21 cellular contexts compared by ENCODE assay signal in genomic region chr1:96707023-96707422, GRCh38. TPM values are rescaled to one million over a fixed set of nuclear protein-coding genes. Genes with fewer than 3 reads are reported as not detected.
DNase-seq lines count a peak whose midpoint lies in the region; ATAC-seq, FAIRE-seq and TF ChIP-seq lines count a peak whose summit lies in the region.
"Had no signal": no experiment of that assay in that cellular context is flagged by ENCODE, and none has a peak within 500 bp of the region (broad histone marks: within the 10 kb centered on the region; RNA-seq: fewer than 3 reads in every experiment).

No MANE protein-coding gene starts in this region.

- H3K27me3 ChIP-seq in IMR-90 (ENCODE audit: control insufficient read depth, insufficient read depth, low read length), result no peaks in the 10 kb centered on the region
- H3K27me3 ChIP-seq: BLaER1 had no signal

- ATAC-seq in A549 (no peak), IMR-90 (ENCODE audit: low read depth) (no peak)
- ATAC-seq: CD8-positive, alpha-beta T cell; GM12878 had no signal

- H2BK5ac ChIP-seq in IMR-90 (ENCODE audit: low read depth, low read length, poor library complexity, severe bottlenecking), result no peak overlapping the region

- intact Hi-C loops in IMR-90 (cut with micrococcal nuclease), result no loop called here

- no peak overlapping the region for H2BK20ac ChIP-seq in IMR-90 (ENCODE audit: low read depth, low read length)

- no peak overlapping the region for H4K91ac ChIP-seq in IMR-90 (ENCODE audit: insufficient read depth, low read depth, low read length)

- no TSS peak for BruUV-seq in IMR-90 (replicated peaks; lab: Mats Ljungman, UMichigan)

- TF ChIP-seq POLR2A in A549 (IDR thresholded peaks at IDR 0.05; ENCODE audit: low read length) (no peak), IMR-90 (IDR thresholded peaks at IDR 0.05; ENCODE audit: low read depth, low read length) (no peak)

- no peak overlapping the region for H2AFZ ChIP-seq in IMR-90 (replicated peaks; ENCODE audit: low read length, poor library complexity)
- H2AFZ ChIP-seq: GM23248 had no signal

- no peak overlapping the region for H2AK9ac ChIP-seq in IMR-90 (replicated peaks; ENCODE audit: low read depth, low read length, poor library complexity)

- no peak overlapping the region for H3K56ac ChIP-seq in IMR-90 (ENCODE audit: extremely low read depth, insufficient read depth, low read length)

- no peak overlapping the region for H2AK5ac ChIP-seq in IMR-90 (ENCODE audit: low read depth, low read length)

- TF ChIP-seq CTCF in A549 (IDR thresholded peaks at IDR 0.05), result no peak
- no peak for TF ChIP-seq CTCF in IMR-90 (conservative IDR thresholded peaks at IDR 0.05; ENCODE audit: low read depth, low read length)

- H3K79me1 ChIP-seq in IMR-90 (ENCODE audit: low read depth in 1 of 2, low read length in 2 of 2), result no peaks in the 10 kb centered on the region

- no peak overlapping the region for H4K8ac ChIP-seq in IMR-90 (ENCODE audit: low read depth in 2 of 2, low read length in 2 of 2)

- H3K18ac ChIP-seq in IMR-90 (ENCODE audit: low read depth, low read length), result no peak overlapping the region

- H3K14ac ChIP-seq in IMR-90 (replicated peaks; ENCODE audit: low read depth, low read length), result no peak overlapping the region

- dilution Hi-C loops in IMR-90 (cut with HindIII; ENCODE audit: low sequenced_read_pairs, unreplicated experiment), result no loop called here

- DNase-seq in A549 (ENCODE audit: low read depth in 1 of 2, low spot score in 1 of 2), result no peak
- DNase-seq in IMR-90, result no peak
- DNase-seq in frontal cortex (ENCODE audit: low spot score in 2 of 2), result no peak
- DNase-seq in NCI-H526 (lab: John Stamatoyannopoulos, UW), result no peak
- no peak for DNase-seq in NCI-H2171 treated with DMSO at 0.1 percent for 48 hours (lab: John Stamatoyannopoulos, UW)
- no peak for DNase-seq in A172 (ENCODE audit: low spot score)
- DNase-seq: 8988T; Caco-2; CD4-positive, CD25-positive, alpha-beta regulatory T cell; CD8-positive, alpha-beta T cell; DMS153; DND-41; GDM1; GM23248; H7; HCEC 1CT had no signal

- FAIRE-seq in A549 (lab: Jason Lieb, UNC), result no peak
- peak; percentile 75 for FAIRE-seq in frontal cortex (lab: Jason Lieb, UNC)
- FAIRE-seq: GM12878, GM19239, H1 had no signal

- H3K9me1 ChIP-seq in IMR-90 (ENCODE audit: insufficient read depth, low read length), result no peaks in the 10 kb centered on the region

- H3K4ac ChIP-seq in IMR-90 (ENCODE audit: low read depth, low read length), result no peak overlapping the region

- WGBS in A549 (ENCODE audit: missing lambda C conversion rate), result 15% methylated on average over 3 of the region's 3 CpGs
- WGBS in IMR-90 (ENCODE audit: extremely low coverage in 2 of 2, insufficient read length in 1 of 2), 2 experiments, result no CpG with 5 or more reads among the region's 3 CpGs

- H2BK120ac ChIP-seq in IMR-90 (ENCODE audit: low read depth, low read length), result no peak overlapping the region

- H3K36me3 ChIP-seq in IMR-90 (ENCODE audit: control insufficient read depth, insufficient read depth, low read length), result no peaks in the 10 kb centered on the region
- H3K36me3 ChIP-seq: BLaER1 had no signal

- CTCF ChIA-PET in A549 (lab: Yijun Ruan, JAX), result no interaction called here
- CTCF ChIA-PET in IMR-90 (lab: Yijun Ruan, JAX), result interaction anchor here (0.6 kb wide), 1 partner anchor 663 kb away, joined by 3 read pairs; no protein-coding TSS in a partner anchor

- no peak overlapping the region for H3K4me2 ChIP-seq in A549
- no peak overlapping the region for H3K4me2 ChIP-seq in IMR-90 (ENCODE audit: low read depth, low read length)
- H3K4me2 ChIP-seq: BLaER1 had no signal

- H3K4me3 ChIP-seq in A549 (no peak overlapping the region), IMR-90 (ENCODE audit: insufficient read depth, low read depth, low read length) (no peak overlapping the region)
- H3K4me3 ChIP-seq: BLaER1, GM12878, GM23248 had no signal

- H3K9ac ChIP-seq in IMR-90 (ENCODE audit: low read depth, low read length), result no peak overlapping the region
- H3K9ac ChIP-seq: BLaER1, GM23248 had no signal

- no peak for TF ChIP-seq EP300 in A549 (IDR thresholded peaks at IDR 0.05)

- POLR2A ChIA-PET in A549 (lab: Yijun Ruan, JAX), result no interaction called here
- POLR2A ChIA-PET in IMR-90 (lab: Charles Lee; ENCODE audit: unreplicated experiment), result no interaction called here

- no peak for TF ChIP-seq RAD21 in A549 (conservative IDR thresholded peaks at IDR 0.05 in 1 of 2, IDR thresholded peaks at IDR 0.05 in 1 of 2)
- no peak for TF ChIP-seq RAD21 in IMR-90 (IDR thresholded peaks at IDR 0.05; ENCODE audit: low read length)

- H4K5ac ChIP-seq in IMR-90 (ENCODE audit: low read depth, low read length), result no peak overlapping the region

- no peaks in the 10 kb centered on the region for H3K4me1 ChIP-seq in A549
- H3K4me1 ChIP-seq in IMR-90 (ENCODE audit: control insufficient read depth, insufficient read depth, low read length), result no peaks in the 10 kb centered on the region
- H3K4me1 ChIP-seq: BLaER1, Caco-2 had no signal

- H2BK15ac ChIP-seq in IMR-90 (ENCODE audit: low read depth, low read length), result no peak overlapping the region

- no peaks in the 10 kb centered on the region for H3K9me3 ChIP-seq in A549
- H3K9me3 ChIP-seq in IMR-90 (ENCODE audit: control insufficient read depth, insufficient read depth, low read length), result no peaks in the 10 kb centered on the region
- H3K9me3 ChIP-seq: BLaER1, Caco-2 had no signal

- in situ Hi-C loops in IMR-90 (cut with MboI; ENCODE audit: low sequenced_read_pairs), result no loop called here

- H3K27ac ChIP-seq in A549, result no peak overlapping the region
- H3K27ac ChIP-seq in IMR-90 (ENCODE audit: insufficient read depth, low read length), result no peak overlapping the region
- H3K27ac ChIP-seq: BLaER1, C4-2B, GM23248 had no signal

- H3K23ac ChIP-seq in IMR-90 (ENCODE audit: low read depth, low read length), result no peak overlapping the region

- H4K20me1 ChIP-seq in IMR-90 (ENCODE audit: insufficient read depth, low read length), result no peaks in the 10 kb centered on the region
- H4K20me1 ChIP-seq: BLaER1 had no signal

TF ChIP-seq in A549, 52 proteins besides CTCF, POLR2A, EP300 and RAD21:
- no peak for TF ChIP-seq KDM5A (IDR thresholded peaks at IDR 0.05)
- peak; percentile 58 for TF ChIP-seq MAFK (IDR thresholded peaks at IDR 0.05; ENCODE audit: partially characterized antibody)

TF ChIP-seq in IMR-90, 13 proteins besides CTCF, POLR2A, EP300 and RAD21:
- TF ChIP-seq MAFK (IDR thresholded peaks at IDR 0.05; ENCODE audit: low read depth, low read length), result peak; percentile 61
- no peak for TF ChIP-seq RCOR1 (IDR thresholded peaks at IDR 0.05; ENCODE audit: insufficient replicate concordance, low read length)

RNA-seq across cellular contexts. Expression of gene PTBP2, which starts 14.6 kb away (rescaled TPM):
- polyA plus RNA-seq in A549 (2011; rRNA removed) (18.3 and 20.2 TPM in 2 replicates), A549 (2017; fragmentation: RNase III; extraction: RNeasy Plus Mini Kit Qiagen cat#74134 plus additional on column Dnase treatment) (6.1 to 9.3 TPM (median 7.7 TPM) in 3 replicates), IMR-90 (2012; rRNA removed) (6.2 and 9.7 TPM in 2 replicates)
- polyA plus RNA-seq in A549 (2012; cell fraction: cytosol; rRNA removed), result 3.5 and 4.7 TPM in 2 replicates
- polyA plus RNA-seq in A549 (2012; cell fraction: nucleus; rRNA removed), result 6.0 and 7.7 TPM in 2 replicates
- polyA minus RNA-seq in A549 (2011; rRNA and poly(A)+ RNA removed), result 16.4 and 17.7 TPM in 2 replicates
- total RNA-seq in IMR-90 (2012; rRNA removed) (37.8 and 38.6 TPM in 2 replicates), frontal cortex (365 TPM)
- polyA plus RNA-seq in IMR-90 (2012; cell fraction: cytosol; rRNA removed), result 1.2 and 3.1 TPM in 2 replicates
- polyA plus RNA-seq in IMR-90 (2012; cell fraction: nucleus; rRNA removed; ENCODE audit: low replicate concordance), result 5.4 and 55.5 TPM in 2 replicates
- total RNA-seq in A172 (2014; rRNA removed; shearing (Covaris generic)), result 11.8 and 12.4 TPM in 2 replicates
